Comparison of ENCODE assay signal across 25 cellular contexts in the genomic region with DNA sequence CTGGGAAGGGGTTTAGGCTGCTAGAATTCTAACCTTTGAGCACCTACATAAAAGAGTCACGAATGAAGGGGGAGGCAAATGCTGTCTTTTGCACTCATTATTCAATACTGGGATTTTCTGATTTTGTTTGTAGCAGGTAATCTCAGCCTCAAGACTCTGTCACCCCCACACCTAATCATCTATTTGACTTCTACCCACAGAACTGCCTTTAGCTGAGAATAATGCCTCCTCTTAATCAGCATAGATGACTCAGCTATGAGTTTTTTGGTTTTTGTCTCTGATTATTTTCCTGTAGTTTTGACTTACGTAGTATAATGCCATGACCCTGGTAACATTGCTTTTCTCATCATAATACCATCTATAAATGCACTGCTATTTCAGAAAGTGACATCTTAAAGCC. TPM values are rescaled to one million over a fixed set of nuclear protein-coding genes. Genes with fewer than 3 reads are reported as not detected.
DNase-seq lines count a peak whose midpoint lies in the region; ATAC-seq and TF ChIP-seq lines count a peak whose summit lies in the region.
"Had no signal": no experiment of that assay in that cellular context is flagged by ENCODE, and none has a peak within 500 bp of the region (broad histone marks: within the 10 kb centered on the region; RNA-seq: fewer than 3 reads in every experiment).

No MANE protein-coding gene starts in this region.

- POLR2A ChIA-PET in MCF 10A (lab: Yijun Ruan, JAX), result interaction anchor here (0.6 kb wide), 1 partner anchor 20 kb away, joined by 3 read pairs; no protein-coding TSS in a partner anchor

- H3K27me3 Mint-ChIP-seq in MCF 10A (ENCODE audit: insufficient read depth, unreplicated experiment), result no peaks in the 10 kb centered on the region
- H3K27me3 Mint-ChIP-seq: activated naive CD8-positive, alpha-beta T cell treated with anti-CD3 and anti-CD28 coated beads, Interleukin-2, amount 50 U/mL, for 24 hours; dendritic cell treated with granulocyte-macrophage colony-stimulating factor and Interleukin-4, amounts not matched to agents 40 ng/mL and 50 ng/mL, for 4 days had no signal

- H3K9me3 ChIP-seq in breast epithelium, result no peaks in the 10 kb centered on the region
- H3K9me3 ChIP-seq: psoas muscle, SJSA1 had no signal

- DNase-seq in MCF 10A (ENCODE audit: unreplicated experiment), result peak; percentile 6
- DNase-seq in breast epithelium (ENCODE audit: low spot score in 2 of 2), result no peak
- peak; percentile 11 for DNase-seq in brain microvascular endothelial cell
- DNase-seq in fibroblast of the aortic adventitia (ENCODE audit: low read depth), result peak; percentile 63
- no peak for DNase-seq in NCI-H1105 treated with DMSO at 0.1 percent for 48 hours (lab: John Stamatoyannopoulos, UW)
- no peak for DNase-seq in HUDEP-2 (lab: John Stamatoyannopoulos, UW; ENCODE audit: unreplicated experiment in 76 of 76)
- DNase-seq in NAMALWA (ENCODE audit: low spot score), result no peak
- DNase-seq: activated gamma-delta T cell treated with Interleukin-2 at 50 U/mL for 16 hours; activated naive CD8-positive, alpha-beta T cell treated with anti-CD3 and anti-CD28 coated beads, Interleukin-2, amount 50 U/mL, for 24 hours; activated T-cell treated with anti-CD3 and anti-CD28 coated beads, Interleukin-2, amount 50 U/mL, for 1 hour; CD4-positive, CD25-positive, alpha-beta regulatory T cell; H7; heart right ventricle; mesenchymal stem cell; NCI-H1417; NCI-H2107; NCI-H524; psoas muscle; T-cell; trophoblast cell had no signal

- in situ Hi-C loops in brain microvascular endothelial cell (cut with HindIII; ENCODE audit: low pct_ligation_motif_present, low sequenced_read_pairs), result no loop called here

- H3K36me3 ChIP-seq in breast epithelium (no peaks in the 10 kb centered on the region), brain microvascular endothelial cell (replicated peaks) (no peaks in the 10 kb centered on the region)
- H3K36me3 ChIP-seq: heart right ventricle, SJSA1 had no signal

- H3K4me1 Mint-ChIP-seq in MCF 10A (ENCODE audit: insufficient read depth, unreplicated experiment), result peaks cover 6% of the 10 kb centered on the region
- H3K4me1 Mint-ChIP-seq: activated naive CD8-positive, alpha-beta T cell treated with anti-CD3 and anti-CD28 coated beads, Interleukin-2, amount 50 U/mL, for 24 hours; CD4-positive, CD25-positive, alpha-beta regulatory T cell; T-cell had no signal

- H3K4me3 ChIP-seq in breast epithelium (no peak overlapping the region), brain microvascular endothelial cell (ENCODE audit: low read depth, low read length) (no peak overlapping the region), fibroblast of the aortic adventitia (ENCODE audit: low read depth, low read length) (no peak overlapping the region)
- H3K4me3 ChIP-seq: heart right ventricle, psoas muscle, SJSA1, skin epidermis had no signal

- no TSS peak for BruUV-seq in MCF 10A (replicated peaks; lab: Mats Ljungman, UMichigan)

- H3K27me3 ChIP-seq in breast epithelium (no peaks in the 10 kb centered on the region), brain microvascular endothelial cell (replicated peaks) (no peaks in the 10 kb centered on the region)
- H3K27me3 ChIP-seq: heart right ventricle had no signal

- CTCF ChIA-PET in MCF 10A (lab: Yijun Ruan, JAX), result interaction anchor here (0.6 to 0.8 kb wide), 3 partner anchors 8 to 644 kb away, joined by 3 to 5 read pairs (median 4); no protein-coding TSS in a partner anchor

- ATAC-seq in GM21619 (IDR thresholded peaks at IDR 0.05; ENCODE audit: unreplicated experiment), result no peak
- ATAC-seq: activated naive CD8-positive, alpha-beta T cell treated with anti-CD3 and anti-CD28 coated beads, Interleukin-2, amount 50 U/mL, for 24 hours; heart right ventricle; psoas muscle; T-cell had no signal

- no peak for TF ChIP-seq POLR2A in breast epithelium (IDR thresholded peaks at IDR 0.05)

- H3K4me3 Mint-ChIP-seq in MCF 10A (ENCODE audit: unreplicated experiment), result no peak overlapping the region
- H3K4me3 Mint-ChIP-seq: activated naive CD8-positive, alpha-beta T cell treated with anti-CD3 and anti-CD28 coated beads, Interleukin-2, amount 50 U/mL, for 24 hours; CD4-positive, CD25-positive, alpha-beta regulatory T cell; dendritic cell treated with granulocyte-macrophage colony-stimulating factor and Interleukin-4, amounts not matched to agents 40 ng/mL and 50 ng/mL, for 4 days; T-cell had no signal

- intact Hi-C loops in MCF 10A (cut with micrococcal nuclease) (no loop called here), breast epithelium (cut with DNase I; ENCODE audit: low total_unique reads) (no loop called here)

- TF ChIP-seq CTCF in MCF 10A (IDR thresholded peaks at IDR 0.05; ENCODE audit: unreplicated experiment), result no peak
- TF ChIP-seq CTCF in breast epithelium (IDR thresholded peaks at IDR 0.05), result no peak
- TF ChIP-seq CTCF in brain microvascular endothelial cell (IDR thresholded peaks at IDR 0.05; ENCODE audit: low read depth, low read length, missing control alignments), result no peak
- no peak for TF ChIP-seq CTCF in fibroblast of the aortic adventitia (IDR thresholded peaks at IDR 0.05; ENCODE audit: insufficient read depth, low read length)

- H3K9me3 Mint-ChIP-seq in MCF 10A (ENCODE audit: unreplicated experiment), result no peaks in the 10 kb centered on the region
- H3K9me3 Mint-ChIP-seq: activated naive CD8-positive, alpha-beta T cell treated with anti-CD3 and anti-CD28 coated beads, Interleukin-2, amount 50 U/mL, for 24 hours; CD4-positive, CD25-positive, alpha-beta regulatory T cell; dendritic cell treated with granulocyte-macrophage colony-stimulating factor and Interleukin-4, amounts not matched to agents 40 ng/mL and 50 ng/mL, for 4 days; T-cell had no signal

- no peak overlapping the region for H3K27ac Mint-ChIP-seq in MCF 10A (ENCODE audit: low read depth, unreplicated experiment)
- H3K27ac Mint-ChIP-seq: activated naive CD8-positive, alpha-beta T cell treated with anti-CD3 and anti-CD28 coated beads, Interleukin-2, amount 50 U/mL, for 24 hours; CD4-positive, CD25-positive, alpha-beta regulatory T cell; dendritic cell treated with granulocyte-macrophage colony-stimulating factor and Interleukin-4, amounts not matched to agents 40 ng/mL and 50 ng/mL, for 4 days; T-cell had no signal

- H3K27ac ChIP-seq in breast epithelium (no peak overlapping the region), brain microvascular endothelial cell (no peak overlapping the region)
- H3K27ac ChIP-seq: 22Rv1, heart right ventricle, psoas muscle, SJSA1, skin epidermis had no signal

- H3K36me3 Mint-ChIP-seq in MCF 10A (ENCODE audit: insufficient read depth, unreplicated experiment), result no peaks in the 10 kb centered on the region
- H3K36me3 Mint-ChIP-seq: CD4-positive, CD25-positive, alpha-beta regulatory T cell; T-cell had no signal

- H3K4me1 ChIP-seq in breast epithelium, result no peaks in the 10 kb centered on the region
- H3K4me1 ChIP-seq: psoas muscle, SJSA1 had no signal

RNA-seq across cellular contexts. Expression of gene CACNB2, which starts 42.7 kb away (rescaled TPM):
- total RNA-seq in MCF 10A (2022) (2.7 and 3.3 TPM in 2 replicates), breast epithelium (1 to 10 TPM in 2 of 3 donors, under 1 TPM in 1; 0.48 to 8.9 (median 7.5) TPM), fibroblast of the aortic adventitia (ENCODE audit: low replicate concordance) (0.82 and 2.1 TPM in 2 replicates)
- total RNA-seq: SJSA1, T-cell had no signal

Comparison
In these comparisons a context has a peak if more than half of its experiments do, and no peak if none do; other contexts are left out.
1. DNase-seq: peak in MCF 10A (single experiment), brain microvascular endothelial cell (single experiment) and fibroblast of the aortic adventitia (single experiment); none in breast epithelium (0 of 2), NCI-H1105 treated with DMSO at 0.1 percent for 48 hours (single experiment), HUDEP-2 (0 of 76) and NAMALWA (single experiment).